Comparison of ENCODE assay signal across 21 cellular contexts in the genomic region with DNA sequence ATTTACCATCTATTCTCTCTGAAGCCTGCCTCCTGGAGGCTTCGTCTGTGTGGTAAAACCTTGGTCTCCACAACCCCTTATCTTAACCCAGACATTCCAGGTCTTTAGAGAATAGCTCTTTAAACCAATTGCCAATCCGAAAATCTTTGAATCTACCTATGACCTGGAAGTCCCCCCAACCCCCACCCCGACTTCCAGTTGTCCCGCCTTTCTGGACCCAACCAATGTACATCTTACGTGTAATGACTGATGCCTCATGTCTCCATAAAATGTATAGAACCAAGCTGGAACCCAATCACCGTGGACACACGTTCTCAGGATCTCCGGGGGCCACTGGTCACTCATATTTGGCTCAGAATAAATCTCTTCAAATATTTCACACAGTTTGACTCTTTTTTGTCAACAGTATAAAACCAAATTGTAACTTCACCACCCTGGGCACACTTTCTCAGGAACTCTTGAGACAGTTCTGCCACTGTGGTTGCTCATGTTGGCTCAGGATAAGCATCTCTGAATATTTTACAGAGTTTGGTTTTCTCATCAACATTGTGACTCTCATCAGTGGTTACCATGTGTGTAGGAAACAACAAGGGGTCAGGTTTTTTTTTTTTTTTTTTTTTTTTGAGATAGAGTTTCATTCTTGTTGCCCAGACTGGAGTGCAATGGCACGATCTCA.
"Had no signal": no experiment of that assay in that cellular context is flagged by ENCODE, and none has a peak within 500 bp of the region (broad histone marks: within the 10 kb centered on the region; RNA-seq: fewer than 3 reads in every experiment).

No MANE protein-coding gene starts in this region.

- H3K36me3 Mint-ChIP-seq: activated CD4-positive, alpha-beta memory T cell treated with anti-CD3 and anti-CD28 coated beads for 36 hours; activated naive CD4-positive, alpha-beta T cell treated with anti-CD3 and anti-CD28 coated beads, Interleukin-2, amount 10 ng/mL, durations not matched to agents 7 days and 5 days; activated naive CD8-positive, alpha-beta T cell treated with anti-CD3 and anti-CD28 coated beads for 36 hours had no signal

- FAIRE-seq: TTC549 had no signal

- H3K9ac ChIP-seq: KMS-11 had no signal

- H3K4me3 Mint-ChIP-seq: activated B cell treated with CpG ODN at 0.5 μM for 24 hours; activated CD4-positive, alpha-beta memory T cell treated with anti-CD3 and anti-CD28 coated beads for 36 hours; activated CD4-positive, alpha-beta T cell treated with anti-CD3 and anti-CD28 coated beads, Interleukin-2, amount 10 ng/mL, durations not matched to agents 24 days and 14 days; activated naive CD4-positive, alpha-beta T cell treated with anti-CD3 and anti-CD28 coated beads, Interleukin-2, amount 10 ng/mL, durations not matched to agents 7 days and 5 days; activated naive CD8-positive, alpha-beta T cell treated with anti-CD3 and anti-CD28 coated beads for 36 hours; activated T-cell treated with anti-CD3 and anti-CD28 coated beads, Interleukin-2, amount 50 U/mL, for 4 hours; activated T-helper 17 cell treated with anti-CD3 and anti-CD28 coated beads, Interleukin-2, amount 50 U/mL, for 72 hours had no signal

- H3K27ac ChIP-seq: KMS-11 had no signal

- DNase-seq: activated B cell treated with CpG ODN at 0.5 μM for 24 hours; activated CD4-positive, alpha-beta memory T cell treated with anti-CD3 and anti-CD28 coated beads for 36 hours; activated CD4-positive, alpha-beta T cell treated with anti-CD3 and anti-CD28 coated beads for 1 hour; activated CD4-positive, alpha-beta T cell treated with anti-CD3 and anti-CD28 coated beads, Interleukin-2, amount 10 ng/mL, durations not matched to agents 24 days and 14 days; activated CD8-positive, alpha-beta memory T cell treated with anti-CD3 and anti-CD28 coated beads for 24 hours; activated gamma-delta T cell; activated naive CD4-positive, alpha-beta T cell treated with anti-CD3 and anti-CD28 coated beads, Interleukin-2, amount 10 ng/mL, durations not matched to agents 7 days and 5 days; activated naive CD8-positive, alpha-beta T cell treated with anti-CD3 and anti-CD28 coated beads for 36 hours; activated T-cell treated with anti-CD3 and anti-CD28 coated beads, Interleukin-2, amount 50 U/mL, for 4 hours; MM.1S; NCI-H1105 treated with DMSO at 0.1 percent for 48 hours; NCI-H1436 treated with DMSO at 0.1 percent for 48 hours; NCI-H187; NCI-H2081; NCI-H510A treated with DMSO at 0.1 percent for 48 hours; NCI-H69; SHP77 treated with DMSO at 0.1 percent for 48 hours; T1000 had no signal

- H3K9me3 Mint-ChIP-seq: activated B cell treated with CpG ODN at 0.5 μM for 24 hours; activated CD4-positive, alpha-beta memory T cell treated with anti-CD3 and anti-CD28 coated beads for 36 hours; activated CD4-positive, alpha-beta T cell treated with anti-CD3 and anti-CD28 coated beads, Interleukin-2, amount 10 ng/mL, durations not matched to agents 24 days and 14 days; activated naive CD4-positive, alpha-beta T cell treated with anti-CD3 and anti-CD28 coated beads, Interleukin-2, amount 10 ng/mL, durations not matched to agents 7 days and 5 days; activated naive CD8-positive, alpha-beta T cell treated with anti-CD3 and anti-CD28 coated beads for 36 hours; activated T-cell treated with anti-CD3 and anti-CD28 coated beads, Interleukin-2, amount 50 U/mL, for 4 hours; activated T-helper 17 cell treated with anti-CD3 and anti-CD28 coated beads, Interleukin-2, amount 50 U/mL, for 72 hours had no signal

- ATAC-seq: activated T-cell treated with anti-CD3 and anti-CD28 coated beads, Interleukin-2, amount 50 U/mL, for 4 hours; activated T-helper 17 cell treated with anti-CD3 and anti-CD28 coated beads, Interleukin-2, amount 50 U/mL, for 72 hours had no signal

- H3K27me3 Mint-ChIP-seq: activated T-helper 17 cell treated with anti-CD3 and anti-CD28 coated beads, Interleukin-2, amount 50 U/mL, for 72 hours had no signal

- H3K4me2 ChIP-seq: KMS-11 had no signal

- H3K27ac Mint-ChIP-seq: activated B cell treated with CpG ODN at 0.5 μM for 24 hours; activated CD4-positive, alpha-beta memory T cell treated with anti-CD3 and anti-CD28 coated beads for 36 hours; activated CD4-positive, alpha-beta T cell treated with anti-CD3 and anti-CD28 coated beads, Interleukin-2, amount 10 ng/mL, durations not matched to agents 24 days and 14 days; activated naive CD4-positive, alpha-beta T cell treated with anti-CD3 and anti-CD28 coated beads, Interleukin-2, amount 10 ng/mL, durations not matched to agents 7 days and 5 days; activated naive CD8-positive, alpha-beta T cell treated with anti-CD3 and anti-CD28 coated beads for 36 hours; activated T-helper 17 cell treated with anti-CD3 and anti-CD28 coated beads, Interleukin-2, amount 50 U/mL, for 72 hours had no signal
